ENCODE assay signal across 25 cellular contexts in the genomic region with DNA sequence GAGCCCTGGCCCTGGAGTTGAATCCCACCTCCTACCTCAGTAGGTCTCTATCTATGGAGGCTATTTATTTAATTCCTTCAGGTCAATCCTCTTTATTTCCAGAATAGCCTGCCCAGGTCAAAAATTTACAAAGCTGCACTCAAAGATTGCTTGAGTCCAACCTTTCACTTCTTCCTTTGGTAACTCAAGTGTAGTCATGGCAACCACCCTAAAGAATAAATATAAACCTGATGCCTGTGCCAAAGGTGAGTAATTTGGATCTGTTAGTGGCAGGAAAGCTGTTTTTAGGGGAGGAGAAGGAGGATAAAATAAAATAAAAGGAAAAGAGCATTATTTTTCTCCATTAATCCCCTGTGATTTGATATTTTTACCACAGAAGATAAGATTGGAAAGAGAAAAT. TPM values are rescaled to one million over a fixed set of nuclear protein-coding genes. Genes with fewer than 3 reads are reported as not detected.
DNase-seq lines count a peak whose midpoint lies in the region; ATAC-seq, FAIRE-seq and TF ChIP-seq lines count a peak whose summit lies in the region.
"Had no signal": no experiment of that assay in that cellular context is flagged by ENCODE, and none has a peak within 500 bp of the region (broad histone marks: within the 10 kb centered on the region; RNA-seq: fewer than 3 reads in every experiment).

No MANE protein-coding gene starts in this region.

- H3K36me3 ChIP-seq in neuronal stem cell (replicated peaks in 1 of 2; ENCODE audit: control insufficient read depth in 2 of 2, insufficient read depth in 2 of 2, low read length in 2 of 2) = no peaks in the 10 kb centered on the region

- H4K91ac ChIP-seq in neuronal stem cell (ENCODE audit: low read depth, low read length, poor library complexity) = no peak overlapping the region

- no peaks in the 10 kb centered on the region for H3K9me3 Mint-ChIP-seq in mesothelial cell of epicardium
- H3K9me3 Mint-ChIP-seq: neural crest cell had no signal

- peak; percentile 20 for DNase-seq in M059J (ENCODE audit: low read depth)
- DNase-seq in RCC 7860 (ENCODE audit: low spot score) = peak; percentile 33
- peak; percentile 25 to 31 for DNase-seq in cardiac fibroblast (ENCODE audit: low read depth in 2 of 2)
- no peak for DNase-seq in mesothelial cell of epicardium (ENCODE audit: low spot score in 2 of 2, unreplicated experiment in 2 of 2)
- DNase-seq in LoVo (ENCODE audit: low spot score) = no peak
- DNase-seq in neuronal stem cell (ENCODE audit: low spot score) = no peak
- DNase-seq: activated CD4-positive, alpha-beta T cell treated with anti-CD3 and anti-CD28 coated beads for 4 hours; activated T-cell treated with anti-CD3 and anti-CD28 coated beads for 4 hours; aorta; Calu3; NCI-H2171 treated with DMSO at 0.1 percent for 48 hours; NCI-H774; right cardiac atrium; stimulated activated CD4-positive, alpha-beta T cell treated with anti-CD3 and anti-CD28 coated beads, Interleukin-4, amount 100 ng/mL, for 24 hours; substantia nigra had no signal

- H3K4me1 ChIP-seq in neuronal stem cell (ENCODE audit: control insufficient read depth in 2 of 2, insufficient read depth in 1 of 2, low read depth in 1 of 2, low read length in 2 of 2) = peaks cover 6 to 12% of the 10 kb centered on the region in 2 donors

- no peak overlapping the region for H3K18ac ChIP-seq in neuronal stem cell (ENCODE audit: low read length)

- no peak for ATAC-seq in HG03196 (IDR thresholded peaks at IDR 0.05; ENCODE audit: unreplicated experiment)
- ATAC-seq: right cardiac atrium; stimulated activated effector memory CD8-positive, alpha-beta T cell treated with anti-CD3 and anti-CD28 coated beads, Interleukin-12 subunit alpha, Interleukin-12 subunit beta, amount 100 ng/mL, for 72 hours had no signal

- H3K27me3 Mint-ChIP-seq in mesothelial cell of epicardium (ENCODE audit: low read depth) = no peaks in the 10 kb centered on the region
- H3K27me3 Mint-ChIP-seq: activated naive CD8-positive, alpha-beta T cell; central memory CD8-positive, alpha-beta T cell had no signal

- H3K4ac ChIP-seq in neuronal stem cell (ENCODE audit: low read length) = no peak overlapping the region

- no peak overlapping the region for H2BK12ac ChIP-seq in neuronal stem cell (ENCODE audit: low read length)

- H4K8ac ChIP-seq in neuronal stem cell (ENCODE audit: low read depth, low read length) = no peak overlapping the region

- H2BK15ac ChIP-seq in neuronal stem cell (ENCODE audit: low read length) = no peak overlapping the region

- TF ChIP-seq CTCF in cardiac fibroblast (IDR thresholded peaks at IDR 0.05; ENCODE audit: low read depth, low read length) (no peak), mesothelial cell of epicardium (IDR thresholded peaks at IDR 0.05; ENCODE audit: unreplicated experiment) (no peak)

- no peak overlapping the region for H3K14ac ChIP-seq in neuronal stem cell (ENCODE audit: low read length)

- H3K9ac ChIP-seq in neuronal stem cell (ENCODE audit: low read depth, low read length, poor library complexity) = no peak overlapping the region
- H3K9ac ChIP-seq: KMS-11, parathyroid adenoma had no signal

- no peak overlapping the region for H2AK5ac ChIP-seq in neuronal stem cell (ENCODE audit: low read depth, low read length)

- no peak overlapping the region for H2BK120ac ChIP-seq in neuronal stem cell (ENCODE audit: low read depth, low read length)

- H3K27me3 ChIP-seq in neuronal stem cell (ENCODE audit: control insufficient read depth in 3 of 3, insufficient read depth in 3 of 3, low read depth in 1 of 3, low read length in 3 of 3) = no peaks in the 10 kb centered on the region

- H3K27ac Mint-ChIP-seq in mesothelial cell of epicardium = peak overlapping the region; percentile 55
- H3K27ac Mint-ChIP-seq: activated naive CD8-positive, alpha-beta T cell; stimulated activated effector memory CD8-positive, alpha-beta T cell treated with anti-CD3 and anti-CD28 coated beads, Interleukin-12 subunit alpha, Interleukin-12 subunit beta, amount 100 ng/mL, for 72 hours had no signal

- no peak overlapping the region for H3K4me3 ChIP-seq in cardiac fibroblast (replicated peaks in 1 of 2; ENCODE audit: low read depth in 2 of 2, low read length in 2 of 2)
- H3K4me3 ChIP-seq in neuronal stem cell (ENCODE audit: low read length in 2 of 2) = no peak overlapping the region

- no peak overlapping the region for H3K4me3 Mint-ChIP-seq in mesothelial cell of epicardium
- H3K4me3 Mint-ChIP-seq: activated naive CD8-positive, alpha-beta T cell; CD14-positive monocyte; central memory CD8-positive, alpha-beta T cell; neural crest cell; stimulated activated effector memory CD8-positive, alpha-beta T cell treated with anti-CD3 and anti-CD28 coated beads, Interleukin-12 subunit alpha, Interleukin-12 subunit beta, amount 100 ng/mL, for 72 hours had no signal

- H3K79me1 ChIP-seq in neuronal stem cell (ENCODE audit: low read depth, low read length) = no peaks in the 10 kb centered on the region

- no peak overlapping the region for H3K4me2 ChIP-seq in neuronal stem cell (ENCODE audit: insufficient read depth, low read length, poor library complexity, severe bottlenecking)
- H3K4me2 ChIP-seq: KMS-11 had no signal

- FAIRE-seq in RCC 7860 (lab: Jason Lieb, UNC) = no peak
- FAIRE-seq: endometrium had no signal

- H2BK5ac ChIP-seq in neuronal stem cell (ENCODE audit: low read length) = no peak overlapping the region

- H2AFZ ChIP-seq in neuronal stem cell (ENCODE audit: low read length) = no peak overlapping the region
- H2AFZ ChIP-seq: parathyroid adenoma had no signal

- H3K27ac ChIP-seq in neuronal stem cell (replicated peaks; ENCODE audit: low read length) = no peak overlapping the region
- H3K27ac ChIP-seq: KMS-11, parathyroid adenoma had no signal

- peaks cover 48% of the 10 kb centered on the region for H3K4me1 Mint-ChIP-seq in mesothelial cell of epicardium
- H3K4me1 Mint-ChIP-seq: central memory CD8-positive, alpha-beta T cell; stimulated activated effector memory CD8-positive, alpha-beta T cell treated with anti-CD3 and anti-CD28 coated beads, Interleukin-12 subunit alpha, Interleukin-12 subunit beta, amount 100 ng/mL, for 72 hours had no signal

- no peak overlapping the region for H3K23ac ChIP-seq in neuronal stem cell (ENCODE audit: low read depth, low read length, poor library complexity)

- no peaks in the 10 kb centered on the region for H3K36me3 Mint-ChIP-seq in mesothelial cell of epicardium
- H3K36me3 Mint-ChIP-seq: activated naive CD8-positive, alpha-beta T cell; stimulated activated effector memory CD8-positive, alpha-beta T cell treated with anti-CD3 and anti-CD28 coated beads, Interleukin-12 subunit alpha, Interleukin-12 subunit beta, amount 100 ng/mL, for 72 hours had no signal

- no peaks in the 10 kb centered on the region for H3K9me3 ChIP-seq in neuronal stem cell (replicated peaks in 1 of 2; ENCODE audit: control insufficient read depth in 2 of 2, insufficient read depth in 1 of 2, low read depth in 1 of 2, low read length in 2 of 2)

RNA-seq across cellular contexts. Expression of gene PLXDC2, which starts 29.7 kb away (rescaled TPM):
- total RNA-seq in M059J (2014; rRNA removed; shearing (Covaris generic)) = 2.8 and 3.3 TPM in 2 replicates
- total RNA-seq in mesothelial cell of epicardium = 60.0 to 62.7 TPM (median 62.3 TPM) in 3 replicates
- 16.4 TPM for polyA plus RNA-seq in neuronal stem cell (2013, experiment 1 of 2)
- 15.9 TPM for polyA plus RNA-seq in neuronal stem cell (2013, experiment 2 of 2)
- total RNA-seq: Calu3; T-helper 2 cell treated with Interferon-gamma antibody and Interleukin-4, amounts not matched to agents 100 ng/mL and 5 ng/mL, for 36 hours had no signal

Comparison
In these comparisons a context has a peak if more than half of its experiments do, and no peak if none do; other contexts are left out.
1. DNase-seq: peak in M059J (single experiment), RCC 7860 (single experiment) and cardiac fibroblast (2 of 2); none in mesothelial cell of epicardium (0 of 2), LoVo (single experiment) and neuronal stem cell (single experiment).
2. RNA of gene PLXDC2, which starts 29.7 kb away (total RNA-seq): 60.0 to 62.7 TPM in mesothelial cell of epicardium; 2.8 to 3.3 TPM in M059J; every median in the first group is over 10 times any median in the second.